In genomic region chr2:221330436-221330835, GRCh38 we compare ENCODE assay signal across 28 cellular contexts.
"Had no signal": no experiment of that assay in that cellular context is flagged by ENCODE, and none has a peak within 500 bp of the region (broad histone marks: within the 10 kb centered on the region; RNA-seq: fewer than 3 reads in every experiment).

No MANE protein-coding gene starts in this region.

- ATAC-seq: natural killer cell; psoas muscle; right cardiac atrium; right lobe of liver; stimulated activated effector memory CD8-positive, alpha-beta T cell treated with anti-CD3 and anti-CD28 coated beads, Interleukin-12 subunit alpha, Interleukin-12 subunit beta, amount 100 ng/mL, for 72 hours; stimulated activated naive B cell treated with anti-CD40 and anti-IgM and Interleukin-4, amounts not matched to agents 10 μg/mL and 1 μg/mL and 100 μg/mL, for 72 hours had no signal

- H3K27me3 ChIP-seq: neural progenitor cell, ovary, right lobe of liver, sigmoid colon, stomach, thyroid gland, tibial nerve, upper lobe of left lung, uterus had no signal

- H3K9me3 Mint-ChIP-seq: neural progenitor cell; stimulated activated naive CD8-positive, alpha-beta T cell treated with anti-CD3 and anti-CD28 coated beads, Interleukin-15, Interleukin-2, amounts not matched to agents 100 ng/mL and 50 ng/mL, for 24 hours had no signal

- FAIRE-seq: small intestine had no signal

- H3K27me3 Mint-ChIP-seq: progenitor cell of endocrine pancreas; stimulated activated naive CD8-positive, alpha-beta T cell treated with anti-CD3 and anti-CD28 coated beads, Interleukin-15, Interleukin-2, amounts not matched to agents 100 ng/mL and 50 ng/mL, for 24 hours had no signal

- H3K4me3 Mint-ChIP-seq: natural killer cell; nephron; neural progenitor cell; stimulated activated effector memory CD8-positive, alpha-beta T cell treated with anti-CD3 and anti-CD28 coated beads, Interleukin-12 subunit alpha, Interleukin-12 subunit beta, amount 100 ng/mL, for 72 hours; stimulated activated naive B cell treated with anti-CD40 and anti-IgM and Interleukin-4, amounts not matched to agents 10 μg/mL and 1 μg/mL and 100 μg/mL, for 72 hours; stimulated activated naive CD8-positive, alpha-beta T cell treated with anti-CD3 and anti-CD28 coated beads, Interleukin-15, Interleukin-2, amounts not matched to agents 100 ng/mL and 50 ng/mL, for 24 hours had no signal

- H3K36me3 Mint-ChIP-seq: natural killer cell; stimulated activated effector memory CD8-positive, alpha-beta T cell treated with anti-CD3 and anti-CD28 coated beads, Interleukin-12 subunit alpha, Interleukin-12 subunit beta, amount 100 ng/mL, for 72 hours had no signal

- H3K36me3 ChIP-seq: neural progenitor cell, ovary, right lobe of liver, sigmoid colon, stomach, thoracic aorta, thyroid gland, tibial nerve, upper lobe of left lung, uterus had no signal

- H3K4me1 ChIP-seq: neural progenitor cell, parathyroid adenoma, psoas muscle, right lobe of liver, sigmoid colon, stomach, thyroid gland, tibial nerve, upper lobe of left lung, uterus had no signal

- H3K4me1 Mint-ChIP-seq: natural killer cell; stimulated activated effector memory CD8-positive, alpha-beta T cell treated with anti-CD3 and anti-CD28 coated beads, Interleukin-12 subunit alpha, Interleukin-12 subunit beta, amount 100 ng/mL, for 72 hours; stimulated activated naive B cell treated with anti-CD40 and anti-IgM and Interleukin-4, amounts not matched to agents 10 μg/mL and 1 μg/mL and 100 μg/mL, for 72 hours had no signal

- H3K4me3 ChIP-seq: neural progenitor cell, ovary, psoas muscle, right lobe of liver, sigmoid colon, stomach, thoracic aorta, thyroid gland, tibial nerve, upper lobe of left lung, uterus had no signal

- H3K9ac ChIP-seq: neural progenitor cell, parathyroid adenoma had no signal

- H3K4me2 ChIP-seq: neural progenitor cell had no signal

- H3K79me2 ChIP-seq: parathyroid adenoma had no signal

- H3K27ac ChIP-seq: neural progenitor cell, ovary, parathyroid adenoma, psoas muscle, right lobe of liver, sigmoid colon, stomach, thoracic aorta, thyroid gland, tibial nerve, upper lobe of left lung, uterus had no signal

- H2AFZ ChIP-seq: neural progenitor cell, parathyroid adenoma had no signal

- DNase-seq: natural killer cell; occipital lobe; ovary; posterior cingulate gyrus; psoas muscle; right cardiac atrium; right lobe of liver; sigmoid colon; small intestine; stimulated activated CD4-positive, alpha-beta T cell treated with anti-CD3 and anti-CD28 coated beads, Interleukin-15, amount 100 ng/mL, for 24 hours; stimulated activated CD4-positive, alpha-beta T cell treated with anti-CD3 and anti-CD28 coated beads, Interleukin-2, amount 100 ng/mL, for 24 hours; stimulated activated CD4-positive, alpha-beta T cell treated with anti-CD3 and anti-CD28 coated beads, Interleukin-2, amount 100 ng/mL, for 48 hours; stimulated activated CD4-positive, alpha-beta T cell treated with anti-CD3 and anti-CD28 coated beads, Interleukin-4, amount 100 ng/mL, for 24 hours; stimulated activated naive B cell treated with anti-CD40 and anti-IgM and Interleukin-4, amounts not matched to agents 10 μg/mL and 1 μg/mL and 100 μg/mL, for 72 hours; stimulated activated naive CD4-positive, alpha-beta T cell treated with Interleukin-2 at 50 U/mL for 16 hours; stomach; thyroid gland; trophoblast cell; upper lobe of left lung; uterus had no signal

- H3K27ac Mint-ChIP-seq: natural killer cell; nephron; neural progenitor cell; progenitor cell of endocrine pancreas; stimulated activated effector memory CD8-positive, alpha-beta T cell treated with anti-CD3 and anti-CD28 coated beads, Interleukin-12 subunit alpha, Interleukin-12 subunit beta, amount 100 ng/mL, for 72 hours; stimulated activated naive B cell treated with anti-CD40 and anti-IgM and Interleukin-4, amounts not matched to agents 10 μg/mL and 1 μg/mL and 100 μg/mL, for 72 hours; stimulated activated naive CD8-positive, alpha-beta T cell treated with anti-CD3 and anti-CD28 coated beads, Interleukin-15, Interleukin-2, amounts not matched to agents 100 ng/mL and 50 ng/mL, for 24 hours had no signal

- H3K9me3 ChIP-seq: ovary, psoas muscle, right lobe of liver, sigmoid colon, stomach, thoracic aorta, thyroid gland, tibial nerve, upper lobe of left lung, uterus had no signal
